Comparison of ENCODE assay signal across 8 cellular contexts in the genomic region with DNA sequence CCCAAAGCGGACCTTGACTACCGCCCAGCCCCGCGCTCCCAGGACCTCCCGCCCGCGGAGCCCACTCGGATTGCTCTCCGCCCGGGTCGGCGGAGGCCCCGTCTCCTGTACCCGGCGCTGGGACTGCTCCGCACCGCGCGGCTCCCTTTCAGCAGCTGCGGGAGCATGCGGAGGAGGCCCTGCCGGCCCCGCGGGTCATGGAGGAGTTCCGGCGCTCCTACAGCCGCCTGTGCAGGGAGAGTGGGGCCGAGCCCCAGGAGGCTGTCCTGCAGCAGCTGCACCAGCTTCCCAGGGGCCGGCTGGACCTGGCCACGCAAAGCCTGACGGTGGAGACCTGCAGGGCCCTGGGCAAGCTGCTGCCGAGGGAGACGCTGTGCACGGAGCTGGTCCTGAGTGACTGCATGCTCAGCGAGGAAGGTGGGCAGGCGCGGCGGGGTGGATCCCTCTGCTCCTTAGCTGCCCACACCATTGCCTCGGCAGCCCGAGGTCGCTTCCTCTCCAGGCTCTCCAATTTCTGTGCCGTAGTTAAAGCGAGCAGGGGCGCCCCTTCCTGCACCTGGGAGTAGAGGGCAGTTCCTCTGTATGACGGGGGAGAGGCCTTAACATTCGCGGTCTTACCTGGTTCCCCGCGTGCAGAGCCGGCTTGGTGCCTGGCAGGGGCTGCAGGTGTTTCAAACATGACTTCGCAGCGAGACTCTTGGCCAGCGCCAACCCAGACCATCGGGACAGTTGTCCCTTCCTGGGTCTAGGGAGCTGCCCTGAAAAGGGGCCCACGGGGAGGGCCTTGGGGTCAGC. TPM values are rescaled to one million over a fixed set of nuclear protein-coding genes. Genes with fewer than 3 reads are reported as not detected.
DNase-seq lines count a peak whose midpoint lies in the region; ATAC-seq, FAIRE-seq and TF ChIP-seq lines count a peak whose summit lies in the region.

No MANE protein-coding gene starts in this region.

- peaks cover 15% of the 10 kb centered on the region for H3K4me1 ChIP-seq in Caco-2
- H3K4me1 ChIP-seq in KMS-11 (ENCODE audit: low read depth, poor library complexity, severe bottlenecking), result peaks cover 6% of the 10 kb centered on the region

- H3K9me3 ChIP-seq in Caco-2 (no peaks in the 10 kb centered on the region), iPS-18c (ENCODE audit: control insufficient read depth, insufficient read depth, low read length) (no peaks in the 10 kb centered on the region)

- no peak for TF ChIP-seq CTCF in Caco-2 (IDR thresholded peaks at IDR 0.05; ENCODE audit: insufficient read depth in 1 of 2, low read depth in 1 of 2, low read length in 1 of 2, severe bottlenecking in 1 of 2, unreplicated experiment in 1 of 2)
- TF ChIP-seq CTCF in KMS-11 (conservative IDR thresholded peaks at IDR 0.05; ENCODE audit: low read depth, low read length), result no peak

- peaks cover 6% of the 10 kb centered on the region for H3K4me1 Mint-ChIP-seq in Caco-2 (ENCODE audit: low read depth, unreplicated experiment)
- H3K4me1 Mint-ChIP-seq in activated naive CD4-positive, alpha-beta T cell treated with anti-CD3 and anti-CD28 coated beads for 36 hours (ENCODE audit: low read depth), result peaks cover 22% of the 10 kb centered on the region
- H3K4me1 Mint-ChIP-seq in stimulated activated naive B cell treated with anti-CD40 and anti-IgM and Interleukin-4, amounts not matched to agents 10 μg/mL and 1 μg/mL and 100 μg/mL, for 72 hours, result peaks cover 23 to 33% of the 10 kb centered on the region in 2 donors

- CTCF ChIA-PET in Caco-2 (lab: Charles Lee), result interaction anchor here (0.6 to 5.0 kb wide), 12 partner anchors 7 to 186 kb away, joined by 3 to 92 read pairs (median 7); a partner anchor contains a TSS
- CTCF ChIA-PET in activated naive CD4-positive, alpha-beta T cell treated with anti-CD3 and anti-CD28 coated beads for 36 hours (lab: Charles Lee), result interaction anchor here (0.7 to 7.3 kb wide), 4 partner anchors 9 to 63 kb away, joined by 3 to 95 read pairs (median 4); a partner anchor contains a TSS

- H2AFZ ChIP-seq in KMS-11 (ENCODE audit: low read depth), result peak overlapping the region; percentile 76

- peaks cover 54% of the 10 kb centered on the region for H3K36me3 Mint-ChIP-seq in Caco-2 (ENCODE audit: insufficient read depth, unreplicated experiment)
- H3K36me3 Mint-ChIP-seq in activated naive CD4-positive, alpha-beta T cell treated with anti-CD3 and anti-CD28 coated beads for 36 hours (ENCODE audit: low read depth), result peaks cover 12% of the 10 kb centered on the region
- peaks cover 15 to 22% of the 10 kb centered on the region in 2 donors for H3K36me3 Mint-ChIP-seq in stimulated activated naive B cell treated with anti-CD40 and anti-IgM and Interleukin-4, amounts not matched to agents 10 μg/mL and 1 μg/mL and 100 μg/mL, for 72 hours

- peaks cover 6% of the 10 kb centered on the region; the same call in 1 of the 2 replicates for H3K79me2 ChIP-seq in KMS-11 (ENCODE audit: insufficient read depth, low read depth)

- peak in 1 of 2 experiments; percentile 52 for DNase-seq in Caco-2
- no peak for DNase-seq in GM19239 (ENCODE audit: insufficient read length, low spot score)
- DNase-seq in activated naive CD4-positive, alpha-beta T cell treated with anti-CD3 and anti-CD28 coated beads for 36 hours, result no peak
- no peak for DNase-seq in stimulated activated naive B cell treated with anti-CD40 and anti-IgM and Interleukin-4, amounts not matched to agents 10 μg/mL and 1 μg/mL and 100 μg/mL, for 72 hours
- DNase-seq in cortex of kidney (lab: John Stamatoyannopoulos, UW), result no peak

- FAIRE-seq in GM19239 (lab: Jason Lieb, UNC), result peak; percentile 85

- H3K4me3 Mint-ChIP-seq in Caco-2 (ENCODE audit: unreplicated experiment), result peak overlapping the region; percentile 83
- H3K4me3 Mint-ChIP-seq in activated naive CD4-positive, alpha-beta T cell treated with anti-CD3 and anti-CD28 coated beads for 36 hours, result peak overlapping the region; percentile 74
- H3K4me3 Mint-ChIP-seq in stimulated activated naive B cell treated with anti-CD40 and anti-IgM and Interleukin-4, amounts not matched to agents 10 μg/mL and 1 μg/mL and 100 μg/mL, for 72 hours, result peak overlapping the region; percentile 81 to 91

- H3K9me3 Mint-ChIP-seq in Caco-2 (ENCODE audit: unreplicated experiment), result no peaks in the 10 kb centered on the region
- H3K9me3 Mint-ChIP-seq in activated naive CD4-positive, alpha-beta T cell treated with anti-CD3 and anti-CD28 coated beads for 36 hours, result no peaks in the 10 kb centered on the region
- H3K9me3 Mint-ChIP-seq in stimulated activated naive B cell treated with anti-CD40 and anti-IgM and Interleukin-4, amounts not matched to agents 10 μg/mL and 1 μg/mL and 100 μg/mL, for 72 hours, result no peaks in the 10 kb centered on the region

- H4K20me1 ChIP-seq in KMS-11 (ENCODE audit: insufficient read depth), result no peaks in the 10 kb centered on the region

- peak overlapping the region; percentile 80 for H3K4me3 ChIP-seq in Caco-2 (ENCODE audit: low read depth, low read length)
- peak overlapping the region; percentile 22 for H3K4me3 ChIP-seq in KMS-11 (IDR thresholded peaks at IDR 0.05; ENCODE audit: insufficient read depth, low read depth, low read length)
- H3K4me3 ChIP-seq in iPS-18c (ENCODE audit: insufficient read depth, low read depth, low read length), result peak overlapping the region; percentile 81

- H3K4me2 ChIP-seq in KMS-11, result peak overlapping the region; percentile 84

- no TSS peak for BruUV-seq in Caco-2 (replicated peaks; lab: Mats Ljungman, UMichigan)

- POLR2A ChIA-PET in Caco-2 (lab: Charles Lee), result interaction anchor here (0.6 to 2.9 kb wide), 9 partner anchors 8 to 1877 kb away, joined by 3 to 51 read pairs (median 8); a partner anchor contains a TSS

- no peak overlapping the region for H3K27ac ChIP-seq in KMS-11

- H3K27ac Mint-ChIP-seq in Caco-2 (ENCODE audit: unreplicated experiment), result peak overlapping the region; percentile 59
- H3K27ac Mint-ChIP-seq in activated naive CD4-positive, alpha-beta T cell treated with anti-CD3 and anti-CD28 coated beads for 36 hours, result no peak overlapping the region
- no peak overlapping the region for H3K27ac Mint-ChIP-seq in stimulated activated naive B cell treated with anti-CD40 and anti-IgM and Interleukin-4, amounts not matched to agents 10 μg/mL and 1 μg/mL and 100 μg/mL, for 72 hours

- peak overlapping the region; percentile 64 for H3K9ac ChIP-seq in KMS-11

- H3K36me3 ChIP-seq in Caco-2 (ENCODE audit: control insufficient read depth, insufficient read depth, low read length) (peaks cover 2% of the 10 kb centered on the region), KMS-11 (ENCODE audit: insufficient read depth) (no peaks in the 10 kb centered on the region)

- H3K27me3 ChIP-seq in Caco-2 (replicated peaks; ENCODE audit: control insufficient read depth, insufficient read depth, low read length) (no peaks in the 10 kb centered on the region), KMS-11 (ENCODE audit: insufficient read depth, low read depth) (no peaks in the 10 kb centered on the region)

- no peaks in the 10 kb centered on the region for H3K27me3 Mint-ChIP-seq in Caco-2 (ENCODE audit: insufficient read depth, unreplicated experiment)
- no peaks in the 10 kb centered on the region for H3K27me3 Mint-ChIP-seq in activated naive CD4-positive, alpha-beta T cell treated with anti-CD3 and anti-CD28 coated beads for 36 hours (ENCODE audit: low read depth)
- peaks cover 0 to 13% of the 10 kb centered on the region in 2 donors for H3K27me3 Mint-ChIP-seq in stimulated activated naive B cell treated with anti-CD40 and anti-IgM and Interleukin-4, amounts not matched to agents 10 μg/mL and 1 μg/mL and 100 μg/mL, for 72 hours

- intact Hi-C loops in Caco-2 (cut with micrococcal nuclease; ENCODE audit: unreplicated experiment), result loop anchor here (1.0 to 5.0 kb wide), 3 partner anchors 46 to 151 kb away; a partner anchor contains a TSS
- intact Hi-C loops in activated naive CD4-positive, alpha-beta T cell treated with anti-CD3 and anti-CD28 coated beads for 36 hours (cut with micrococcal nuclease), result loop anchor here (1.0 to 10.0 kb wide), 6 partner anchors 9 to 509 kb away; a partner anchor contains a TSS

- ATAC-seq in stimulated activated naive B cell treated with anti-CD40 and anti-IgM and Interleukin-4, amounts not matched to agents 10 μg/mL and 1 μg/mL and 100 μg/mL, for 72 hours (replicated peaks), result peak; percentile 2 to 5
- no peak for ATAC-seq in HG02970 (IDR thresholded peaks at IDR 0.05; ENCODE audit: low FRiP score, unreplicated experiment)

RNA-seq across cellular contexts. Expression of a gene that starts 0.5 kb away (rescaled TPM):
- 33.2 and 38.2 TPM in 2 replicates for total RNA-seq in Caco-2 (2022)
- total RNA-seq in activated naive CD4-positive, alpha-beta T cell treated with anti-CD3 and anti-CD28 coated beads for 36 hours, result 10 to 100 TPM; 12.0 to 12.5 TPM

RNA-seq across cellular contexts. Expression of a gene that starts 1.0 kb away (rescaled TPM):
- total RNA-seq in Caco-2 (2022), result 85.3 and 94.9 TPM in 2 replicates
- total RNA-seq in activated naive CD4-positive, alpha-beta T cell treated with anti-CD3 and anti-CD28 coated beads for 36 hours, result 10 to 100 TPM; 55.8 to 57.8 TPM

RNA-seq across cellular contexts. Expression of a gene that starts 7.8 kb away (rescaled TPM):
- total RNA-seq in Caco-2 (2022), result 94.5 and 96.7 TPM in 2 replicates
- 1 to 10 TPM; 4.5 to 4.8 TPM for total RNA-seq in activated naive CD4-positive, alpha-beta T cell treated with anti-CD3 and anti-CD28 coated beads for 36 hours

RNA-seq across cellular contexts. Expression of a gene that starts 13.9 kb away (rescaled TPM):
- total RNA-seq in Caco-2 (2022), result 197 and 208 TPM in 2 replicates
- total RNA-seq in activated naive CD4-positive, alpha-beta T cell treated with anti-CD3 and anti-CD28 coated beads for 36 hours, result 100 to 1,000 TPM; 139 to 146 TPM

RNA-seq across cellular contexts. Expression of a gene that starts 28.0 kb away (rescaled TPM):
- total RNA-seq in Caco-2 (2022), result 33.0 and 35.5 TPM in 2 replicates
- total RNA-seq in activated naive CD4-positive, alpha-beta T cell treated with anti-CD3 and anti-CD28 coated beads for 36 hours, result 10 to 100 TPM; 17.6 to 18.0 TPM

Comparison
In these comparisons a context has a peak if more than half of its experiments do, and no peak if none do; other contexts are left out.
1. H3K4me3 ChIP-seq: peak in every context shown above with its lines; median percentile 81 in iPS-18c; 80 in Caco-2; 22 in KMS-11.
2. RNA of a gene that starts 7.8 kb away (total RNA-seq): 94.5 to 96.7 TPM in Caco-2; 4.5 to 4.8 TPM in activated naive CD4-positive, alpha-beta T cell treated with anti-CD3 and anti-CD28 coated beads for 36 hours; every median in the first group is over 10 times any median in the second.
3. Peak in every context shown above with its lines, with median percentiles within 50 percentile points of each other: H3K4me3 Mint-ChIP-seq.